ENCODE assay signal across 1 cellular context in the genomic region with DNA sequence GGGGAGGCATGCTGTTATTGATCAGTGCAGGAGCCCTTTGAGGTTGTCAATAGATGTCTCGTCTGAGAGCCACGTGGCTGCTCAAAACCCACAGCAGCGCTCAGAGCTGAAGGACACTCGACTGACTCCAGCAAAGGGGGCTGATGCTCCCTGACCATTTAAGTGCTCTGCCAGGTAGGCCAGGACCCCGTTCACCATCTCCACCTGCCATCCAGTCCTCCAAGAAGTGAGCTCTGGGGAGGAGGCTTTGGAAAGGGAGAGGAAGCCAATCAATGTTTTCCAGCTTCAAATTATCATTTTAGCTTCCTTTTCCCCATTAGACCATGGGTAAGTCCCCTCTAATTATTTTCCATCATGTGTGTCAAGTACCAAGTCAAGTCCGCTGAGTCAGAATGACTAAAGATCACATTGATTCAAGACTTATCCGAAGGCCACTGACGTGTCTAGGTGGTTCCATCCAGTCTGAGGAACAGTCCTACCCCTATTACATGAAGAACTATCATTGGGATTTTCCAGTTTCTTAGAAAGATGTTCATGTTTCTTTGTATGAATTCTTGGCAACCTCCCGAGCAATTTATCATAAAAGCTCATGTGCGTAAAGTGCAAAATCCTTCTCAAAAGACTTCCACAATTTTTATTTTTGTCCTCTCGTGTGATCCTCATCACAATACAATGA.
TF ChIP-seq lines count a peak whose summit lies in the region.

No MANE protein-coding gene starts in this region.

TF ChIP-seq in K562, 482 proteins besides CTCF, POLR2A, EP300 and RAD21 (continued from another document and continues in another):
- TF ChIP-seq, protein P1, sequence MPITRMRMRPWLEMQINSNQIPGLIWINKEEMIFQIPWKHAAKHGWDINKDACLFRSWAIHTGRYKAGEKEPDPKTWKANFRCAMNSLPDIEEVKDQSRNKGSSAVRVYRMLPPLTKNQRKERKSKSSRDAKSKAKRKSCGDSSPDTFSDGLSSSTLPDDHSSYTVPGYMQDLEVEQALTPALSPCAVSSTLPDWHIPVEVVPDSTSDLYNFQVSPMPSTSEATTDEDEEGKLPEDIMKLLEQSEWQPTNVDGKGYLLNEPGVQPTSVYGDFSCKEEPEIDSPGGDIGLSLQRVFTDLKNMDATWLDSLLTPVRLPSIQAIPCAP (CRISPR knock-in tag; IDR thresholded peaks at IDR 0.05; ENCODE audit: borderline replicate concordance) = no peak
- TF ChIP-seq ETS2 (tag; IDR thresholded peaks at IDR 0.05; ENCODE audit: borderline replicate concordance, poor library complexity, severe bottlenecking) (no peak), HEY1 (CRISPR knock-in tag; IDR thresholded peaks at IDR 0.05; ENCODE audit: borderline replicate concordance) (no peak), STAG1 (CRISPR knock-in tag; IDR thresholded peaks at IDR 0.05; ENCODE audit: borderline replicate concordance) (no peak), ZFPM2 (CRISPR knock-in tag; IDR thresholded peaks at IDR 0.05) (no peak), CGGBP1 (CRISPR knock-in tag; IDR thresholded peaks at IDR 0.05) (no peak), ZNF668 (CRISPR knock-in tag; IDR thresholded peaks at IDR 0.05) (no peak), CREB1 (IDR thresholded peaks at IDR 0.05) (no peak), CREB1 (CRISPR knock-in tag; IDR thresholded peaks at IDR 0.05) (no peak), POLR3A (IDR thresholded peaks at IDR 0.05; ENCODE audit: borderline replicate concordance, extremely low read depth, insufficient read depth, insufficient read length) (no peak), DNMT1 (IDR thresholded peaks at IDR 0.05) (no peak), TAF1 (IDR thresholded peaks at IDR 0.05; ENCODE audit: control insufficient read depth, extremely low read depth, insufficient read depth, low read length, severe bottlenecking) (no peak), MECOM (CRISPR knock-in tag; IDR thresholded peaks at IDR 0.05) (peak; percentile 77), EZH2 (IDR thresholded peaks at IDR 0.05; ENCODE audit: borderline replicate concordance, low read depth, low read length) (no peak), MTA1 (IDR thresholded peaks at IDR 0.05; ENCODE audit: borderline replicate concordance) (no peak), RNF2 (IDR thresholded peaks at IDR 0.05) (no peak), HNRNPL (IDR thresholded peaks at IDR 0.05; ENCODE audit: low read depth, low read length) (no peak), SMARCA4 (IDR thresholded peaks at IDR 0.05) (peak; percentile 56; the same call in 1 of the 2 replicates), TBP (optimal IDR thresholded peaks at IDR 0.05; ENCODE audit: low read depth, low read length) (no peak), CCAR2 (IDR thresholded peaks at IDR 0.05; ENCODE audit: low read depth, low read length) (no peak), KLF1 (tag; IDR thresholded peaks at IDR 0.05) (no peak), ZKSCAN8 (CRISPR knock-in tag; IDR thresholded peaks at IDR 0.05) (no peak), ATF3 (IDR thresholded peaks at IDR 0.05) (peak; percentile 59; the same call in 1 of the 2 replicates), ATF3 (CRISPR knock-in tag; conservative IDR thresholded peaks at IDR 0.05) (no peak), HNRNPLL (IDR thresholded peaks at IDR 0.05; ENCODE audit: low read depth, low read length, poor library complexity, severe bottlenecking) (no peak), MEIS2 (IDR thresholded peaks at IDR 0.05; ENCODE audit: partially characterized antibody) (peak; percentile 40), BMI1 (IDR thresholded peaks at IDR 0.05; ENCODE audit: low read length) (no peak), FOSL1 (tag; conservative IDR thresholded peaks at IDR 0.05) (peak; percentile 92), ZNF239 (CRISPR knock-in tag; IDR thresholded peaks at IDR 0.05) (no peak), OTX1 (CRISPR knock-in tag; IDR thresholded peaks at IDR 0.05) (no peak), ZNF445 (CRISPR knock-in tag; IDR thresholded peaks at IDR 0.05; ENCODE audit: low read depth) (no peak), C11orf30 (IDR thresholded peaks at IDR 0.05; ENCODE audit: low read depth) (peak; percentile 91), NCOA2 (IDR thresholded peaks at IDR 0.05; ENCODE audit: partially characterized antibody in 2 of 2) (no peak), BCOR (IDR thresholded peaks at IDR 0.05) (no peak), FOXK2 (conservative IDR thresholded peaks at IDR 0.05 in 1 of 2, IDR thresholded peaks at IDR 0.05 in 1 of 2; ENCODE audit: low read depth in 2 of 2) (no peak), HMG20A (CRISPR knock-in tag; conservative IDR thresholded peaks at IDR 0.05) (no peak), ZBTB33 (CRISPR knock-in tag; IDR thresholded peaks at IDR 0.05) (no peak), FOS (IDR thresholded peaks at IDR 0.05; ENCODE audit: extremely low read depth, insufficient read length) (no peak), ZNF274 (IDR thresholded peaks at IDR 0.05; ENCODE audit: borderline replicate concordance, low read depth, low read length) (no peak), NFRKB (IDR thresholded peaks at IDR 0.05; ENCODE audit: low read depth) (no peak), FOXJ2 (tag; IDR thresholded peaks at IDR 0.05) (no peak), GTF2F1 (IDR thresholded peaks at IDR 0.05; ENCODE audit: low read depth, low read length) (no peak), EWSR1 (IDR thresholded peaks at IDR 0.05; ENCODE audit: borderline replicate concordance, low read depth, partially characterized antibody) (no peak), ZNF449 (CRISPR knock-in tag; IDR thresholded peaks at IDR 0.05) (no peak), MEF2A (IDR thresholded peaks at IDR 0.05; ENCODE audit: control insufficient read depth, low read depth, low read length) (no peak), JUND (IDR thresholded peaks at IDR 0.05; ENCODE audit: borderline replicate concordance, low read depth, low read length) (peak; percentile 77), JUND (tag; IDR thresholded peaks at IDR 0.05; ENCODE audit: borderline replicate concordance, low read depth, low read length) (peak; percentile 49; the same call in 2 of the 3 replicates), L3MBTL2 (IDR thresholded peaks at IDR 0.05) (peak; percentile 56), SRSF3 (IDR thresholded peaks at IDR 0.05; ENCODE audit: insufficient read depth, low read length) (no peak), NR2C1 (IDR thresholded peaks at IDR 0.05) (no peak), NR2C1 (tag; IDR thresholded peaks at IDR 0.05) (0 out of 2 replicates have a peak, but pooled peaks have one; percentile 12), FOXK1 (CRISPR knock-in tag; IDR thresholded peaks at IDR 0.05; ENCODE audit: borderline replicate concordance) (no peak), NCOR1 (IDR thresholded peaks at IDR 0.05) (peak; percentile 5; the same call in 1 of the 2 replicates), CHD2 (IDR thresholded peaks at IDR 0.05; ENCODE audit: low read depth, low read length) (no peak), ZNF124 (CRISPR knock-in tag; IDR thresholded peaks at IDR 0.05) (no peak)
- TF ChIP-seq, protein P2, sequence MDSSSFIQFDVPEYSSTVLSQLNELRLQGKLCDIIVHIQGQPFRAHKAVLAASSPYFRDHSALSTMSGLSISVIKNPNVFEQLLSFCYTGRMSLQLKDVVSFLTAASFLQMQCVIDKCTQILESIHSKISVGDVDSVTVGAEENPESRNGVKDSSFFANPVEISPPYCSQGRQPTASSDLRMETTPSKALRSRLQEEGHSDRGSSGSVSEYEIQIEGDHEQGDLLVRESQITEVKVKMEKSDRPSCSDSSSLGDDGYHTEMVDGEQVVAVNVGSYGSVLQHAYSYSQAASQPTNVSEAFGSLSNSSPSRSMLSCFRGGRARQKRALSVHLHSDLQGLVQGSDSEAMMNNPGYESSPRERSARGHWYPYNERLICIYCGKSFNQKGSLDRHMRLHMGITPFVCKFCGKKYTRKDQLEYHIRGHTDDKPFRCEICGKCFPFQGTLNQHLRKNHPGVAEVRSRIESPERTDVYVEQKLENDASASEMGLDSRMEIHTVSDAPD (CRISPR knock-in tag; IDR thresholded peaks at IDR 0.05) = no peak
- TF ChIP-seq, protein P3, sequence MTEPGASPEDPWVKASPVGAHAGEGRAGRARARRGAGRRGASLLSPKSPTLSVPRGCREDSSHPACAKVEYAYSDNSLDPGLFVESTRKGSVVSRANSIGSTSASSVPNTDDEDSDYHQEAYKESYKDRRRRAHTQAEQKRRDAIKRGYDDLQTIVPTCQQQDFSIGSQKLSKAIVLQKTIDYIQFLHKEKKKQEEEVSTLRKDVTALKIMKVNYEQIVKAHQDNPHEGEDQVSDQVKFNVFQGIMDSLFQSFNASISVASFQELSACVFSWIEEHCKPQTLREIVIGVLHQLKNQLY (CRISPR knock-in tag; conservative IDR thresholded peaks at IDR 0.05) = no peak
- TF ChIP-seq, protein P4, sequence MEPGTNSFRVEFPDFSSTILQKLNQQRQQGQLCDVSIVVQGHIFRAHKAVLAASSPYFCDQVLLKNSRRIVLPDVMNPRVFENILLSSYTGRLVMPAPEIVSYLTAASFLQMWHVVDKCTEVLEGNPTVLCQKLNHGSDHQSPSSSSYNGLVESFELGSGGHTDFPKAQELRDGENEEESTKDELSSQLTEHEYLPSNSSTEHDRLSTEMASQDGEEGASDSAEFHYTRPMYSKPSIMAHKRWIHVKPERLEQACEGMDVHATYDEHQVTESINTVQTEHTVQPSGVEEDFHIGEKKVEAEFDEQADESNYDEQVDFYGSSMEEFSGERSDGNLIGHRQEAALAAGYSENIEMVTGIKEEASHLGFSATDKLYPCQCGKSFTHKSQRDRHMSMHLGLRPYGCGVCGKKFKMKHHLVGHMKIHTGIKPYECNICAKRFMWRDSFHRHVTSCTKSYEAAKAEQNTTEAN (CRISPR knock-in tag; IDR thresholded peaks at IDR 0.05) = no peak
- TF ChIP-seq, protein P5, sequence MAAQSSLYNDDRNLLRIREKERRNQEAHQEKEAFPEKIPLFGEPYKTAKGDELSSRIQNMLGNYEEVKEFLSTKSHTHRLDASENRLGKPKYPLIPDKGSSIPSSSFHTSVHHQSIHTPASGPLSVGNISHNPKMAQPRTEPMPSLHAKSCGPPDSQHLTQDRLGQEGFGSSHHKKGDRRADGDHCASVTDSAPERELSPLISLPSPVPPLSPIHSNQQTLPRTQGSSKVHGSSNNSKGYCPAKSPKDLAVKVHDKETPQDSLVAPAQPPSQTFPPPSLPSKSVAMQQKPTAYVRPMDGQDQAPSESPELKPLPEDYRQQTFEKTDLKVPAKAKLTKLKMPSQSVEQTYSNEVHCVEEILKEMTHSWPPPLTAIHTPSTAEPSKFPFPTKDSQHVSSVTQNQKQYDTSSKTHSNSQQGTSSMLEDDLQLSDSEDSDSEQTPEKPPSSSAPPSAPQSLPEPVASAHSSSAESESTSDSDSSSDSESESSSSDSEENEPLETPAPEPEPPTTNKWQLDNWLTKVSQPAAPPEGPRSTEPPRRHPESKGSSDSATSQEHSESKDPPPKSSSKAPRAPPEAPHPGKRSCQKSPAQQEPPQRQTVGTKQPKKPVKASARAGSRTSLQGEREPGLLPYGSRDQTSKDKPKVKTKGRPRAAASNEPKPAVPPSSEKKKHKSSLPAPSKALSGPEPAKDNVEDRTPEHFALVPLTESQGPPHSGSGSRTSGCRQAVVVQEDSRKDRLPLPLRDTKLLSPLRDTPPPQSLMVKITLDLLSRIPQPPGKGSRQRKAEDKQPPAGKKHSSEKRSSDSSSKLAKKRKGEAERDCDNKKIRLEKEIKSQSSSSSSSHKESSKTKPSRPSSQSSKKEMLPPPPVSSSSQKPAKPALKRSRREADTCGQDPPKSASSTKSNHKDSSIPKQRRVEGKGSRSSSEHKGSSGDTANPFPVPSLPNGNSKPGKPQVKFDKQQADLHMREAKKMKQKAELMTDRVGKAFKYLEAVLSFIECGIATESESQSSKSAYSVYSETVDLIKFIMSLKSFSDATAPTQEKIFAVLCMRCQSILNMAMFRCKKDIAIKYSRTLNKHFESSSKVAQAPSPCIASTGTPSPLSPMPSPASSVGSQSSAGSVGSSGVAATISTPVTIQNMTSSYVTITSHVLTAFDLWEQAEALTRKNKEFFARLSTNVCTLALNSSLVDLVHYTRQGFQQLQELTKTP (IDR thresholded peaks at IDR 0.05; ENCODE audit: low read depth in 1 of 2, partially characterized antibody in 2 of 2) = peak in 1 of 2 experiments; percentile 7
- TF ChIP-seq, protein P6, sequence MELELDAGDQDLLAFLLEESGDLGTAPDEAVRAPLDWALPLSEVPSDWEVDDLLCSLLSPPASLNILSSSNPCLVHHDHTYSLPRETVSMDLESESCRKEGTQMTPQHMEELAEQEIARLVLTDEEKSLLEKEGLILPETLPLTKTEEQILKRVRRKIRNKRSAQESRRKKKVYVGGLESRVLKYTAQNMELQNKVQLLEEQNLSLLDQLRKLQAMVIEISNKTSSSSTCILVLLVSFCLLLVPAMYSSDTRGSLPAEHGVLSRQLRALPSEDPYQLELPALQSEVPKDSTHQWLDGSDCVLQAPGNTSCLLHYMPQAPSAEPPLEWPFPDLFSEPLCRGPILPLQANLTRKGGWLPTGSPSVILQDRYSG (tag; conservative IDR thresholded peaks at IDR 0.05; ENCODE audit: low read depth) = no peak
